8 cellular contexts compared by ENCODE assay signal in the genomic region with DNA sequence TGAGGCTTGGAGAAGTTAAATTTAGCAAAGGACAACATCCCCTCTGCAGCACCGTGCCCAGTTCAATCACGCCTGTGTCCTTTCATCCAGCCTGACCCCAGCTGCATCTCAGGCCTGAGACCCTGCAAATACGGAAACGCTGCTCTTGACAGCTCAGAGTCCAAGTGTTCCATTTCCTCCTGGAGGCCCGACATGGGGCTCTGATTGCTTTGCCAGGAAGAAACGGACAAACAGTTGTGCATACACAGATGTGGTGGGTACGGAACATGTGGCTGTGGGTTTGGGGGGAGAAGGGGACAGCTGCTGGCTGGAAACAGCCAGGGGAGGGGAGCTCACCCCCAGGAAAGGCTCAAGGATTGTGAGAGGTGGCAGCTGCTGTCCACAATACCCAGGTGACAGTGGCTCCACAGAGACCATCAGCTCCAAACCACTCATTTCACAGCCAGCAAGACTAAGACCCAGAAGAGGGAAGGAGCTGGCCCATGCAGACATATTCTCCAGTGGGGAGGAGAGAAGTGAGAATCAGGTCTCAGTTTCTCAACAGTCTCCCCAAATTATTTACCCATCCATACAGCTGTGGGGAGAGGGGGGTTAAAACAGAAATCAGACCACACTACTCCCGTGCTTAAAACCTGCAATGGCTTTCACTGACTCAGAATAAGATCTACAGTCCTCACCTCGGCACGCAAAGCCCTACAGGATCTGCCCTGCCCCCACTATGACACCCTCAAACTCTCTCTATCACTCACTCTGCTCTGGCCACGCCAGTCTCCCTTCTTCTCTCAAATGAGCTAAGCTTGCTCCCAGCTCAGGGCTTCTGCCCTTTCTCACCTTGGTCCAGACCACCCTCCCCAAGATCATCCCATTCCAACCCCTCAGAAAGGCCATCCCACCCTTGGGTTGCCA.
DNase-seq lines count a peak whose midpoint lies in the region; ATAC-seq, FAIRE-seq and TF ChIP-seq lines count a peak whose summit lies in the region.

No MANE protein-coding gene starts in this region.

- TF ChIP-seq POLR2A in suprapubic skin (IDR thresholded peaks at IDR 0.05) = no peak

- no peak for TF ChIP-seq EP300 in suprapubic skin (IDR thresholded peaks at IDR 0.05)

- WGBS in suprapubic skin = 53% methylated on average over 11 of the region's 11 CpGs

- POLR2A ChIA-PET in naive thymus-derived CD8-positive, alpha-beta T cell (lab: Charles Lee) = interaction anchor here (0.8 to 3.1 kb wide), 5 partner anchors 11 to 89 kb away, joined by 3 to 15 read pairs (median 4); a partner anchor contains a TSS

- no peak for TF ChIP-seq CTCF in suprapubic skin (IDR thresholded peaks at IDR 0.05)

- peak; percentile 68 for DNase-seq in activated CD8-positive, alpha-beta memory T cell treated with anti-CD3 and anti-CD28 coated beads, Interleukin-2, amount 50 U/mL, for 24 hours (ENCODE audit: extremely low read depth)
- no peak for DNase-seq in naive thymus-derived CD8-positive, alpha-beta T cell
- DNase-seq in SHP77 treated with DMSO at 0.1 percent for 48 hours (lab: John Stamatoyannopoulos, UW) = no peak
- no peak for DNase-seq in suprapubic skin (ENCODE audit: low spot score in 2 of 2)
- DNase-seq in frontal cortex (ENCODE audit: low spot score in 2 of 2) = no peak
- DNase-seq in NCI-H345 treated with DMSO at 0.1 percent for 48 hours (lab: John Stamatoyannopoulos, UW; ENCODE audit: unreplicated experiment) = no peak

- peaks cover 5 to 45% (median 19%) of the 10 kb centered on the region in 3 donors for H3K36me3 Mint-ChIP-seq in naive thymus-derived CD8-positive, alpha-beta T cell

- no peaks in the 10 kb centered on the region for H3K9me3 Mint-ChIP-seq in naive thymus-derived CD8-positive, alpha-beta T cell

- H3K36me3 ChIP-seq in suprapubic skin = peaks cover 4% of the 10 kb centered on the region

- H3K27me3 Mint-ChIP-seq in naive thymus-derived CD8-positive, alpha-beta T cell = no peaks in the 10 kb centered on the region

- H3K27ac ChIP-seq in suprapubic skin = no peak overlapping the region

- ATAC-seq in GM19043 (IDR thresholded peaks at IDR 0.05; ENCODE audit: low read depth, unreplicated experiment) (peak; percentile 59), HG03039 (IDR thresholded peaks at IDR 0.05; ENCODE audit: unreplicated experiment) (peak; percentile 43)
- ATAC-seq in naive thymus-derived CD8-positive, alpha-beta T cell = peak; percentile 52 to 64

- no peaks in the 10 kb centered on the region for H3K4me1 ChIP-seq in suprapubic skin

- H3K4me3 Mint-ChIP-seq in naive thymus-derived CD8-positive, alpha-beta T cell = peak overlapping the region in 9 of 10 donors; percentile 3 to 71 (median 60)

- H3K27ac Mint-ChIP-seq in naive thymus-derived CD8-positive, alpha-beta T cell = peak overlapping the region in 9 of 10 donors; percentile 65 to 95 (median 83)

- no peaks in the 10 kb centered on the region for H3K9me3 ChIP-seq in suprapubic skin

- FAIRE-seq in frontal cortex (lab: Jason Lieb, UNC) = no peak

- peaks cover 45 to 70% (median 68%) of the 10 kb centered on the region in 4 donors for H3K4me1 Mint-ChIP-seq in naive thymus-derived CD8-positive, alpha-beta T cell

- H3K27me3 ChIP-seq in suprapubic skin = no peaks in the 10 kb centered on the region

- no peak overlapping the region for H3K4me3 ChIP-seq in suprapubic skin
